ENCODE assay signal across 31 cellular contexts in the genomic region with DNA sequence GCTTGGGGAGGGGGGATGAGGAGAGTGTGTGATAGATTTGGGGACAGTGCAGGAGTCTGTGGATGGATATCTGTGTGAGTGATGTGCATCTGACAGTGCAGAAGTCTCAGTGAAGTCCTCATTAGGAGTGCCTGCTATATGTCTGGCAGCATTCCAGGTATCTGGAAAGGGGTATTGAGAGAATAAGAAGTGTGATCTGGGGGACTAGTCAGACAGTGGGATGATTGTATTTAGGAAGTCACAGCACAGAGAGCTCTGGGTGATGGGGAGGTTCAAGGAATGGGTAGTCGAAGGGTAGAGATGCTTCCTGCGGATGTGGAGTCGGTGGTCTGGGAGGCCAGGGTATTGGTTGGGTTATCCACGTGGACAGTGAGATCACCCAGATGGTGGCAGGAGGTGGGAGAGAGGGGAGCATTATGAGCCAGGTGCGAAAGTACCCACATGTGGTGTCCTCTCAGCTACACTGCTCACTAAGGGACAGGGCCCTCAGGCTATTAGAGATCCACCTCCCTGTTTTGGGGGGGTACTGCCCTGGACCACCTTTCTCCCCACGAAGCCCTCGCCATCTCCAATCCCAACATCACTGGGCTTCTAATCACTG. TPM values are rescaled to one million over a fixed set of nuclear protein-coding genes. Genes with fewer than 3 reads are reported as not detected.
A peak's percentile ranks its signal among the peaks of the same experiment; 100 is the strongest.
DNase-seq lines count a peak whose midpoint lies in the region; ATAC-seq, FAIRE-seq and TF ChIP-seq lines count a peak whose summit lies in the region.
"Had no signal": no experiment of that assay in that cellular context is flagged by ENCODE, and none has a peak within 500 bp of the region (broad histone marks: within the 10 kb centered on the region; RNA-seq: fewer than 3 reads in every experiment).

No MANE protein-coding gene starts in this region.

- ATAC-seq in T-helper 17 cell (no peak), GM18909 (IDR thresholded peaks at IDR 0.05; ENCODE audit: poor library complexity, unreplicated experiment) (no peak), lower lobe of right lung (no peak), HG02970 (IDR thresholded peaks at IDR 0.05; ENCODE audit: low FRiP score, unreplicated experiment) (no peak)
- ATAC-seq: activated CD4-positive, alpha-beta T cell treated with anti-CD3 and anti-CD28 coated beads for 36 hours; activated T-cell treated with anti-CD3 and anti-CD28 coated beads, Interleukin-2, amount 50 U/mL, for 4 hours had no signal

- peaks cover 3% of the 10 kb centered on the region for H3K36me3 Mint-ChIP-seq in T-helper 17 cell (ENCODE audit: low read depth)

- H3K4me1 ChIP-seq in cardiac muscle cell (ENCODE audit: low read depth) (no peaks in the 10 kb centered on the region), endothelial cell of umbilical vein (ENCODE audit: control insufficient read depth, extremely low read depth, insufficient read depth, low read length) (no peaks in the 10 kb centered on the region), lower lobe of right lung (no peaks in the 10 kb centered on the region)
- H3K4me1 ChIP-seq: BLaER1 treated with 17β-estradiol and CSF1 and Interleukin-3, amounts not matched to agents 10 nM and 100 nM; Peyer's patch; SJSA1 had no signal

- no peaks in the 10 kb centered on the region for H3K4me1 Mint-ChIP-seq in T-helper 17 cell

- no peaks in the 10 kb centered on the region for H3K27me3 Mint-ChIP-seq in T-helper 17 cell
- H3K27me3 Mint-ChIP-seq: activated CD4-positive, alpha-beta T cell treated with anti-CD3 and anti-CD28 coated beads for 36 hours had no signal

- H3K27ac ChIP-seq in cardiac muscle cell (peak overlapping the region; percentile 43), endothelial cell of umbilical vein (ENCODE audit: insufficient read depth, low read depth, low read length) (no peak overlapping the region), lower lobe of right lung (no peak overlapping the region)
- H3K27ac ChIP-seq: BLaER1 treated with 17β-estradiol and CSF1 and Interleukin-3, amounts not matched to agents 10 nM and 100 nM; HL-60; Peyer's patch; SJSA1 had no signal

- H3K27ac Mint-ChIP-seq in T-helper 17 cell, result peak overlapping the region; percentile 72
- H3K27ac Mint-ChIP-seq: activated CD4-positive, alpha-beta T cell treated with anti-CD3 and anti-CD28 coated beads for 36 hours; T-helper 1 cell treated with Interleukin-12 subunit alpha and Interleukin-12 subunit beta and Interleukin-4 antibody, amounts not matched to agents 30 μg/mL and 1 μg/mL, for 36 hours had no signal

- no peak overlapping the region for H3K4me3 ChIP-seq in cardiac muscle cell
- H3K4me3 ChIP-seq in endothelial cell of umbilical vein (replicated peaks in 1 of 3; ENCODE audit: insufficient read depth in 1 of 3, low read depth in 1 of 3, low read length in 3 of 3), result no peak overlapping the region
- H3K4me3 ChIP-seq in lower lobe of right lung, result no peak overlapping the region
- H3K4me3 ChIP-seq: BLaER1 treated with 17β-estradiol and CSF1 and Interleukin-3, amounts not matched to agents 10 nM and 100 nM; Peyer's patch; SJSA1; smooth muscle cell had no signal

- intact Hi-C loops in cardiac septum (cut with DNase I), result no loop called here
- intact Hi-C loops in endothelial cell of umbilical vein (cut with micrococcal nuclease), result no loop called here
- intact Hi-C loops in lower lobe of right lung (cut with DNase I), result no loop called here

- no peaks in the 10 kb centered on the region for H3K79me2 ChIP-seq in endothelial cell of umbilical vein (ENCODE audit: control insufficient read depth, insufficient read depth, low read length)

- H3K36me3 ChIP-seq in cardiac muscle cell, result peaks cover 17% of the 10 kb centered on the region
- peaks cover 5 to 24% of the 10 kb centered on the region in 2 experiments for H3K36me3 ChIP-seq in endothelial cell of umbilical vein (ENCODE audit: control insufficient read depth in 2 of 2, extremely low read depth in 1 of 2, insufficient read depth in 2 of 2, low read length in 2 of 2)
- peaks cover 35% of the 10 kb centered on the region for H3K36me3 ChIP-seq in lower lobe of right lung

- DNase-seq in cardiac muscle cell (ENCODE audit: low read depth in 1 of 2, low spot score in 1 of 2) (peak in 1 of 2 donors; percentile 11), cardiac septum (ENCODE audit: low spot score) (no peak), T-helper 17 cell (no peak), endothelial cell of umbilical vein (ENCODE audit: low read depth, low spot score) (no peak), ureter (ENCODE audit: low spot score) (peak; percentile 7), lower lobe of right lung (no peak)
- DNase-seq: activated CD4-positive, alpha-beta T cell treated with anti-CD3 and anti-CD28 coated beads for 36 hours; activated T-cell treated with anti-CD3 and anti-CD28 coated beads, Interleukin-2, amount 50 U/mL, for 4 hours; amniotic stem cell; Calu3; dermis blood vessel endothelial cell; HCEC 1CT; kidney glomerular epithelial cell; mammary epithelial cell; NCI-H1092 treated with DMSO at 0.1 percent for 48 hours; NCI-H2081 treated with DMSO at 0.1 percent for 48 hours; NK-92 treated with Interleukin-12 subunit alpha and Interleukin-12 subunit beta, amount 100 ng/mL, for 24 hours; nucleus accumbens; Peyer's patch; stimulated activated CD4-positive, alpha-beta T cell treated with anti-CD3 and anti-CD28 coated beads, Interleukin-2, amount 100 ng/mL, for 24 hours; substantia nigra had no signal

- POLR2A ChIA-PET in endothelial cell of umbilical vein (lab: Charles Lee), result no interaction called here

- no peak for FAIRE-seq in endothelial cell of umbilical vein (lab: Jason Lieb, UNC)
- FAIRE-seq: GM19239, urothelium cell line had no signal

- H3K9me3 ChIP-seq in cardiac muscle cell (ENCODE audit: low read depth) (no peaks in the 10 kb centered on the region), T-helper 17 cell (ENCODE audit: control insufficient read depth, low read length, poor library complexity, severe bottlenecking) (no peaks in the 10 kb centered on the region), endothelial cell of umbilical vein (replicated peaks; ENCODE audit: control insufficient read depth, insufficient read depth, low read length) (no peaks in the 10 kb centered on the region), lower lobe of right lung (no peaks in the 10 kb centered on the region)
- H3K9me3 ChIP-seq: BLaER1 treated with 17β-estradiol and CSF1 and Interleukin-3, amounts not matched to agents 10 nM and 100 nM; Peyer's patch; SJSA1 had no signal

- no peak overlapping the region for H2AFZ ChIP-seq in endothelial cell of umbilical vein (ENCODE audit: low read depth, low read length)

- no peak for TF ChIP-seq POLR2A in endothelial cell of umbilical vein (IDR thresholded peaks at IDR 0.05; ENCODE audit: low read depth, low read length)

- H4K20me1 ChIP-seq in endothelial cell of umbilical vein (replicated peaks; ENCODE audit: control insufficient read depth, extremely low read depth, insufficient read depth, low read length), result no peaks in the 10 kb centered on the region

- H3K9ac ChIP-seq in endothelial cell of umbilical vein (replicated peaks; ENCODE audit: extremely low read depth, insufficient read depth, low read length), result no peak overlapping the region
- H3K9ac ChIP-seq: BLaER1 treated with 17β-estradiol and CSF1 and Interleukin-3, amounts not matched to agents 10 nM and 100 nM had no signal

- peak overlapping the region; percentile 19 for H3K4me3 Mint-ChIP-seq in T-helper 17 cell
- H3K4me3 Mint-ChIP-seq: activated CD4-positive, alpha-beta T cell treated with anti-CD3 and anti-CD28 coated beads for 36 hours; activated T-cell treated with anti-CD3 and anti-CD28 coated beads, Interleukin-2, amount 50 U/mL, for 4 hours; T-helper 1 cell treated with Interleukin-12 subunit alpha and Interleukin-12 subunit beta and Interleukin-4 antibody, amounts not matched to agents 30 μg/mL and 1 μg/mL, for 36 hours had no signal

- dilution Hi-C loops in endothelial cell of umbilical vein (cut with MboI; ENCODE audit: extremely low pct_ligation_motif_present, low sequenced_read_pairs), result no loop called here

- CTCF ChIA-PET in endothelial cell of umbilical vein (lab: Charles Lee), result no interaction called here

- no TSS peak for BruUV-seq in endothelial cell of umbilical vein (replicated peaks; lab: Mats Ljungman, UMichigan)

- H3K27me3 ChIP-seq in cardiac muscle cell, result no peaks in the 10 kb centered on the region
- no peaks in the 10 kb centered on the region for H3K27me3 ChIP-seq in endothelial cell of umbilical vein (ENCODE audit: control insufficient read depth in 2 of 2, insufficient read depth in 2 of 2, low read length in 2 of 2)
- H3K27me3 ChIP-seq in lower lobe of right lung (ENCODE audit: low read depth), result no peaks in the 10 kb centered on the region
- H3K27me3 ChIP-seq: Peyer's patch, SJSA1 had no signal

- TF ChIP-seq CTCF in cardiac muscle cell (IDR thresholded peaks at IDR 0.05; ENCODE audit: low read depth, low read length) (no peak), endothelial cell of umbilical vein (IDR thresholded peaks at IDR 0.05; ENCODE audit: extremely low read depth in 1 of 2, insufficient read depth in 1 of 2, low read depth in 1 of 2, low read length in 2 of 2) (no peak), lower lobe of right lung (IDR thresholded peaks at IDR 0.05) (no peak)

- no peaks in the 10 kb centered on the region for H3K9me1 ChIP-seq in endothelial cell of umbilical vein (replicated peaks; ENCODE audit: control insufficient read depth, extremely low read depth, insufficient read depth, low read length)

- H3K4me2 ChIP-seq in endothelial cell of umbilical vein (ENCODE audit: insufficient read depth, low read length), result no peak overlapping the region
- H3K4me2 ChIP-seq: BLaER1 treated with 17β-estradiol and CSF1 and Interleukin-3, amounts not matched to agents 10 nM and 100 nM; smooth muscle cell had no signal

RNA-seq across cellular contexts. Expression of gene MAGED2, which starts 9.8 kb away (rescaled TPM):
- total RNA-seq in cardiac muscle cell (778 and 956 TPM in 2 replicates), cardiac septum (91.5 TPM), T-helper 17 cell (10 to 100 TPM; 49.3 to 66.6 TPM), endothelial cell of umbilical vein (240 and 241 TPM in 2 replicates), ureter (162 TPM), lower lobe of right lung (88.3 TPM)
- polyA plus RNA-seq in cardiac muscle cell (972 and 1,145 TPM in 2 replicates), endothelial cell of umbilical vein (286 and 309 TPM in 2 replicates)
- 258 and 276 TPM in 2 replicates for polyA plus RNA-seq in endothelial cell of umbilical vein (2011; cell fraction: cytosol; rRNA removed)
- polyA plus RNA-seq in endothelial cell of umbilical vein (2011; cell fraction: nucleus; rRNA removed), result 522 and 524 TPM in 2 replicates
- 222 and 302 TPM in 2 replicates for polyA plus RNA-seq in endothelial cell of umbilical vein (2012)
- 199 and 222 TPM in 2 replicates for polyA minus RNA-seq in endothelial cell of umbilical vein
- polyA minus RNA-seq in endothelial cell of umbilical vein (2011; cell fraction: cytosol; rRNA and poly(A)+ RNA removed), result 21.3 TPM
- polyA minus RNA-seq in endothelial cell of umbilical vein (2011; cell fraction: nucleus; rRNA and poly(A)+ RNA removed), result 69.1 and 86.6 TPM in 2 replicates

RNA-seq across cellular contexts. Expression of gene ITIH6, which starts 19.3 kb away (rescaled TPM):
- total RNA-seq in cardiac muscle cell, result 0.07 and 0.24 TPM in 2 replicates
- polyA plus RNA-seq in cardiac muscle cell, result 0.07 TPM in 1 of 2 replicates, not detected in the other
- total RNA-seq in cardiac septum, result not detected
- total RNA-seq in T-helper 17 cell, result not detected
- total RNA-seq in endothelial cell of umbilical vein, result not detected in 2 replicates
- not detected in 2 replicates for polyA plus RNA-seq in endothelial cell of umbilical vein
- polyA plus RNA-seq in endothelial cell of umbilical vein (2011; cell fraction: cytosol; rRNA removed), result not detected in 2 replicates
- not detected in 2 replicates for polyA plus RNA-seq in endothelial cell of umbilical vein (2011; cell fraction: nucleus; rRNA removed)
- polyA plus RNA-seq in endothelial cell of umbilical vein (2012), result not detected in 2 replicates
- not detected in 2 replicates for polyA minus RNA-seq in endothelial cell of umbilical vein
- polyA minus RNA-seq in endothelial cell of umbilical vein (2011; cell fraction: cytosol; rRNA and poly(A)+ RNA removed), result not detected
- not detected in 2 replicates for polyA minus RNA-seq in endothelial cell of umbilical vein (2011; cell fraction: nucleus; rRNA and poly(A)+ RNA removed)
- total RNA-seq in ureter, result not detected
- not detected for total RNA-seq in lower lobe of right lung
- total RNA-seq: A673; activated CD4-positive, alpha-beta T cell treated with anti-CD3 and anti-CD28 coated beads for 36 hours; activated T-cell treated with anti-CD3 and anti-CD28 coated beads, Interleukin-2, amount 50 U/mL, for 4 hours; Calu3; dermis blood vessel endothelial cell; mammary epithelial cell; Peyer's patch; SJSA1; smooth muscle cell had no signal
- polyA plus RNA-seq: mammary epithelial cell, smooth muscle cell had no signal
